ENCODE assay signal across 32 cellular contexts in genomic region chr6:3036861-3037469, GRCh38.
"Had no signal": no experiment of that assay in that cellular context is flagged by ENCODE, and none has a peak within 500 bp of the region (broad histone marks: within the 10 kb centered on the region; RNA-seq: fewer than 3 reads in every experiment).

No MANE protein-coding gene starts in this region.

- H3K4me1 Mint-ChIP-seq: nephron; stimulated activated naive CD8-positive, alpha-beta T cell treated with anti-CD3 and anti-CD28 coated beads, Interleukin-15, amount 100 ng/mL, for 72 hours had no signal

- H3K4me3 Mint-ChIP-seq: activated naive CD4-positive, alpha-beta T cell treated with anti-CD3 and anti-CD28 coated beads, Interleukin-2, amount 10 ng/mL, durations not matched to agents 7 days and 5 days; activated naive CD8-positive, alpha-beta T cell treated with anti-CD3 and anti-CD28 coated beads, Interleukin-2, amount 10 ng/mL, durations not matched to agents 7 days and 5 days; nephron; stimulated activated memory B cell treated with anti-CD40 and anti-IgM and Interleukin-4, amounts not matched to agents 10 μg/mL and 1 μg/mL and 100 μg/mL, for 72 hours; stimulated activated naive CD8-positive, alpha-beta T cell treated with anti-CD3 and anti-CD28 coated beads, Interleukin-15, amount 100 ng/mL, for 72 hours; T-helper 1 cell treated with Interleukin-12 subunit alpha and Interleukin-12 subunit beta and Interleukin-4 antibody, amounts not matched to agents 30 μg/mL and 1 μg/mL, for 36 hours had no signal

- H3K27me3 ChIP-seq: esophagus muscularis mucosa, foreskin keratinocyte, ovary, sigmoid colon, thyroid gland, upper lobe of left lung, vagina had no signal

- H3K9me3 ChIP-seq: esophagus muscularis mucosa, mucosa of descending colon, ovary, prostate gland, sigmoid colon, thyroid gland, upper lobe of left lung, vagina had no signal

- H3K36me3 ChIP-seq: esophagus muscularis mucosa, ovary, prostate gland, sigmoid colon, thyroid gland, upper lobe of left lung, vagina, WERI-Rb-1 had no signal

- ATAC-seq: activated CD4-positive, CD25-positive, alpha-beta regulatory T cell treated with anti-CD3 and anti-CD28 coated beads, Interleukin-2, amount 50 U/mL, for 24 hours; foreskin keratinocyte; left ventricle myocardium superior; mucosa of descending colon; stimulated activated memory B cell treated with anti-CD40 and anti-IgM and Interleukin-4, amounts not matched to agents 10 μg/mL and 1 μg/mL and 100 μg/mL, for 72 hours; stimulated activated naive CD8-positive, alpha-beta T cell treated with anti-CD3 and anti-CD28 coated beads, Interleukin-15, amount 100 ng/mL, for 72 hours had no signal

- H3K36me3 Mint-ChIP-seq: activated naive CD4-positive, alpha-beta T cell treated with anti-CD3 and anti-CD28 coated beads, Interleukin-2, amount 10 ng/mL, durations not matched to agents 7 days and 5 days; activated naive CD8-positive, alpha-beta T cell treated with anti-CD3 and anti-CD28 coated beads, Interleukin-2, amount 10 ng/mL, durations not matched to agents 7 days and 5 days; stimulated activated memory B cell treated with anti-CD40 and anti-IgM and Interleukin-4, amounts not matched to agents 10 μg/mL and 1 μg/mL and 100 μg/mL, for 72 hours had no signal

- H3K9me3 Mint-ChIP-seq: stimulated activated memory B cell treated with anti-CD40 and anti-IgM and Interleukin-4, amounts not matched to agents 10 μg/mL and 1 μg/mL and 100 μg/mL, for 72 hours had no signal

- H3K4me3 ChIP-seq: esophagus muscularis mucosa, mucosa of descending colon, ovary, prostate gland, sigmoid colon, thyroid gland, upper lobe of left lung, vagina had no signal

- DNase-seq: activated CD4-positive, alpha-beta T cell treated with anti-CD3 and anti-CD28 coated beads for 48 hours; activated CD4-positive, alpha-beta T cell treated with anti-CD3 and anti-CD28 coated beads, Interleukin-2, amount 50 U/mL, for 48 hours; activated CD8-positive, alpha-beta memory T cell treated with anti-CD3 and anti-CD28 coated beads, Interleukin-2, amount 50 U/mL, for 4 hours; activated gamma-delta T cell; activated naive CD4-positive, alpha-beta T cell treated with anti-CD3 and anti-CD28 coated beads, Interleukin-2, amount 10 ng/mL, durations not matched to agents 7 days and 5 days; activated naive CD8-positive, alpha-beta T cell treated with anti-CD3 and anti-CD28 coated beads, Interleukin-2, amount 10 ng/mL, durations not matched to agents 7 days and 5 days; activated T-cell treated with anti-CD3 and anti-CD28 coated beads, Interleukin-2, amount 50 U/mL, for 1 hour; amniotic stem cell; caudate nucleus; cortex of kidney; foreskin keratinocyte; left ventricle myocardium superior; mucosa of descending colon; ovary; retina; sigmoid colon; small intestine; stimulated activated CD4-positive, alpha-beta T cell treated with anti-CD3 and anti-CD28 coated beads, Interleukin-4, amount 100 ng/mL, for 4 hours; stimulated activated CD8-positive, alpha-beta memory T cell treated with anti-CD3 and anti-CD28 coated beads, Interleukin-4, amount 100 ng/mL, for 48 hours; stimulated activated naive CD8-positive, alpha-beta T cell treated with anti-CD3 and anti-CD28 coated beads, Interleukin-15, amount 100 ng/mL, for 72 hours; T-helper 9 cell; upper lobe of left lung; WERI-Rb-1 had no signal

- H3K27me3 Mint-ChIP-seq: stimulated activated memory B cell treated with anti-CD40 and anti-IgM and Interleukin-4, amounts not matched to agents 10 μg/mL and 1 μg/mL and 100 μg/mL, for 72 hours had no signal

- H3K27ac Mint-ChIP-seq: activated naive CD4-positive, alpha-beta T cell treated with anti-CD3 and anti-CD28 coated beads, Interleukin-2, amount 10 ng/mL, durations not matched to agents 7 days and 5 days; activated naive CD8-positive, alpha-beta T cell treated with anti-CD3 and anti-CD28 coated beads, Interleukin-2, amount 10 ng/mL, durations not matched to agents 7 days and 5 days; nephron; stimulated activated memory B cell treated with anti-CD40 and anti-IgM and Interleukin-4, amounts not matched to agents 10 μg/mL and 1 μg/mL and 100 μg/mL, for 72 hours; T-helper 1 cell treated with Interleukin-12 subunit alpha and Interleukin-12 subunit beta and Interleukin-4 antibody, amounts not matched to agents 30 μg/mL and 1 μg/mL, for 36 hours had no signal

- H3K4me1 ChIP-seq: prostate gland, thyroid gland, upper lobe of left lung, vagina had no signal

- FAIRE-seq: islet of Langerhans, small intestine had no signal

- H3K27ac ChIP-seq: esophagus muscularis mucosa, foreskin keratinocyte, ovary, prostate gland, sigmoid colon, thyroid gland, vagina had no signal
